In the genomic region with DNA sequence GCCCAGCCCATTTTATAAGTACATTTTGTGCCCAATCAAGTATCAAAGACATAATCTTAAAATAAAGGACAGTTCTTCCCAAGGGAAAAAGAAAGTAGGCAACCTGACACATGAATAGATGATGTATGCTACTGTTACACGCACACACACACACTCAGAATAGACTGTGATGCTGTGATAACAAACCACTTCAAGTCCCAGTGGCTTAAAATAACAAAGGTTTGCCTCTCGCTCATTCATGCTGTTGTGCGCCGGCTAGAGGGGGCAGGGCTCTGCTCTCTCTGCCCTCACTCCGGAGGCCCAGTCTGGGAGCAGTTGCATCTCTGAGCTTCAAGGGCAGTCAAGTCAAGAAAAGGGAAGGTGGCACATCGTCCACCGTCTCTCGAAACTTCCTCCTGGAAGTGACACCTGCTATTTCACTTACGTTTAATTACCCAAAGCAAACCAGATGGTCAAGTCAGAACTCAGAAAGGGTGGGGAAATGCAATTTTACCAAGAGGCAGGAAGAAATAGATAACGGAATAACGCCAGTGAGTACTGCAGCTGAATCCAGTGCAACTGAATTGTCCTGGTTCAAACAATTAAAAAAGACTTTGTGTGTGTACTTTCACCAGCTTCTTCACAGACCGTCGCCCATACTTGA, we compare ENCODE assay signal across 1 cellular context.
TF ChIP-seq lines count a peak whose summit lies in the region.

No MANE protein-coding gene starts in this region.

TF ChIP-seq in K562, 482 proteins besides CTCF, POLR2A, EP300 and RAD21 (continued from another document and continues in another):
- TF ChIP-seq GTF2A2 (tag; IDR thresholded peaks at IDR 0.05) (no peak), RFX7 (CRISPR knock-in tag; IDR thresholded peaks at IDR 0.05) (no peak), SRSF1 (IDR thresholded peaks at IDR 0.05; ENCODE audit: low read depth, low read length) (no peak), EWSR1 (IDR thresholded peaks at IDR 0.05; ENCODE audit: borderline replicate concordance, low read depth, partially characterized antibody) (no peak), ZNF197 (CRISPR knock-in tag; IDR thresholded peaks at IDR 0.05; ENCODE audit: low read depth) (peak; percentile 31; the same call in 1 of the 2 replicates), NFRKB (IDR thresholded peaks at IDR 0.05; ENCODE audit: low read depth) (no peak), TCF3 (CRISPR knock-in tag; IDR thresholded peaks at IDR 0.05) (peak; percentile 78), ZNF77 (CRISPR knock-in tag; IDR thresholded peaks at IDR 0.05) (no peak), CBFA2T3 (IDR thresholded peaks at IDR 0.05) (peak; percentile 79), POLR2AphosphoS5 (IDR thresholded peaks at IDR 0.05; ENCODE audit: control insufficient read depth, insufficient read depth, low read depth, low read length) (0 out of 2 replicates have a peak, but pooled peaks have one; percentile 24), PTRF (tag; IDR thresholded peaks at IDR 0.05) (no peak), ZNF217 (CRISPR knock-in tag; IDR thresholded peaks at IDR 0.05) (no peak), SMARCA5 (IDR thresholded peaks at IDR 0.05) (no peak), POLR3G (IDR thresholded peaks at IDR 0.05; ENCODE audit: extremely low read depth, insufficient read length, insufficient replicate concordance) (no peak)
- TF ChIP-seq, protein P1, sequence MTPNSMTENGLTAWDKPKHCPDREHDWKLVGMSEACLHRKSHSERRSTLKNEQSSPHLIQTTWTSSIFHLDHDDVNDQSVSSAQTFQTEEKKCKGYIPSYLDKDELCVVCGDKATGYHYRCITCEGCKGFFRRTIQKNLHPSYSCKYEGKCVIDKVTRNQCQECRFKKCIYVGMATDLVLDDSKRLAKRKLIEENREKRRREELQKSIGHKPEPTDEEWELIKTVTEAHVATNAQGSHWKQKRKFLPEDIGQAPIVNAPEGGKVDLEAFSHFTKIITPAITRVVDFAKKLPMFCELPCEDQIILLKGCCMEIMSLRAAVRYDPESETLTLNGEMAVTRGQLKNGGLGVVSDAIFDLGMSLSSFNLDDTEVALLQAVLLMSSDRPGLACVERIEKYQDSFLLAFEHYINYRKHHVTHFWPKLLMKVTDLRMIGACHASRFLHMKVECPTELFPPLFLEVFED (CRISPR knock-in tag; conservative IDR thresholded peaks at IDR 0.05) = no peak
- TF ChIP-seq, protein P2, sequence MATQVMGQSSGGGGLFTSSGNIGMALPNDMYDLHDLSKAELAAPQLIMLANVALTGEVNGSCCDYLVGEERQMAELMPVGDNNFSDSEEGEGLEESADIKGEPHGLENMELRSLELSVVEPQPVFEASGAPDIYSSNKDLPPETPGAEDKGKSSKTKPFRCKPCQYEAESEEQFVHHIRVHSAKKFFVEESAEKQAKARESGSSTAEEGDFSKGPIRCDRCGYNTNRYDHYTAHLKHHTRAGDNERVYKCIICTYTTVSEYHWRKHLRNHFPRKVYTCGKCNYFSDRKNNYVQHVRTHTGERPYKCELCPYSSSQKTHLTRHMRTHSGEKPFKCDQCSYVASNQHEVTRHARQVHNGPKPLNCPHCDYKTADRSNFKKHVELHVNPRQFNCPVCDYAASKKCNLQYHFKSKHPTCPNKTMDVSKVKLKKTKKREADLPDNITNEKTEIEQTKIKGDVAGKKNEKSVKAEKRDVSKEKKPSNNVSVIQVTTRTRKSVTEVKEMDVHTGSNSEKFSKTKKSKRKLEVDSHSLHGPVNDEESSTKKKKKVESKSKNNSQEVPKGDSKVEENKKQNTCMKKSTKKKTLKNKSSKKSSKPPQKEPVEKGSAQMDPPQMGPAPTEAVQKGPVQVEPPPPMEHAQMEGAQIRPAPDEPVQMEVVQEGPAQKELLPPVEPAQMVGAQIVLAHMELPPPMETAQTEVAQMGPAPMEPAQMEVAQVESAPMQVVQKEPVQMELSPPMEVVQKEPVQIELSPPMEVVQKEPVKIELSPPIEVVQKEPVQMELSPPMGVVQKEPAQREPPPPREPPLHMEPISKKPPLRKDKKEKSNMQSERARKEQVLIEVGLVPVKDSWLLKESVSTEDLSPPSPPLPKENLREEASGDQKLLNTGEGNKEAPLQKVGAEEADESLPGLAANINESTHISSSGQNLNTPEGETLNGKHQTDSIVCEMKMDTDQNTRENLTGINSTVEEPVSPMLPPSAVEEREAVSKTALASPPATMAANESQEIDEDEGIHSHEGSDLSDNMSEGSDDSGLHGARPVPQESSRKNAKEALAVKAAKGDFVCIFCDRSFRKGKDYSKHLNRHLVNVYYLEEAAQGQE (CRISPR knock-in tag; IDR thresholded peaks at IDR 0.05; ENCODE audit: low read depth) = no peak
- TF ChIP-seq, protein P3, sequence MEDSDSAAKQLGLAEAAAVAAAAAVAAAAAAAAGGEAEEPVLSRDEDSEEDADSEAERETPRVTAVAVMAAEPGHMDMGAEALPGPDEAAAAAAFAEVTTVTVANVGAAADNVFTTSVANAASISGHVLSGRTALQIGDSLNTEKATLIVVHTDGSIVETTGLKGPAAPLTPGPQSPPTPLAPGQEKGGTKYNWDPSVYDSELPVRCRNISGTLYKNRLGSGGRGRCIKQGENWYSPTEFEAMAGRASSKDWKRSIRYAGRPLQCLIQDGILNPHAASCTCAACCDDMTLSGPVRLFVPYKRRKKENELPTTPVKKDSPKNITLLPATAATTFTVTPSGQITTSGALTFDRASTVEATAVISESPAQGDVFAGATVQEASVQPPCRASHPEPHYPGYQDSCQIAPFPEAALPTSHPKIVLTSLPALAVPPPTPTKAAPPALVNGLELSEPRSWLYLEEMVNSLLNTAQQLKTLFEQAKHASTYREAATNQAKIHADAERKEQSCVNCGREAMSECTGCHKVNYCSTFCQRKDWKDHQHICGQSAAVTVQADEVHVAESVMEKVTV (CRISPR knock-in tag; IDR thresholded peaks at IDR 0.05) = no peak
- TF ChIP-seq, protein P4, sequence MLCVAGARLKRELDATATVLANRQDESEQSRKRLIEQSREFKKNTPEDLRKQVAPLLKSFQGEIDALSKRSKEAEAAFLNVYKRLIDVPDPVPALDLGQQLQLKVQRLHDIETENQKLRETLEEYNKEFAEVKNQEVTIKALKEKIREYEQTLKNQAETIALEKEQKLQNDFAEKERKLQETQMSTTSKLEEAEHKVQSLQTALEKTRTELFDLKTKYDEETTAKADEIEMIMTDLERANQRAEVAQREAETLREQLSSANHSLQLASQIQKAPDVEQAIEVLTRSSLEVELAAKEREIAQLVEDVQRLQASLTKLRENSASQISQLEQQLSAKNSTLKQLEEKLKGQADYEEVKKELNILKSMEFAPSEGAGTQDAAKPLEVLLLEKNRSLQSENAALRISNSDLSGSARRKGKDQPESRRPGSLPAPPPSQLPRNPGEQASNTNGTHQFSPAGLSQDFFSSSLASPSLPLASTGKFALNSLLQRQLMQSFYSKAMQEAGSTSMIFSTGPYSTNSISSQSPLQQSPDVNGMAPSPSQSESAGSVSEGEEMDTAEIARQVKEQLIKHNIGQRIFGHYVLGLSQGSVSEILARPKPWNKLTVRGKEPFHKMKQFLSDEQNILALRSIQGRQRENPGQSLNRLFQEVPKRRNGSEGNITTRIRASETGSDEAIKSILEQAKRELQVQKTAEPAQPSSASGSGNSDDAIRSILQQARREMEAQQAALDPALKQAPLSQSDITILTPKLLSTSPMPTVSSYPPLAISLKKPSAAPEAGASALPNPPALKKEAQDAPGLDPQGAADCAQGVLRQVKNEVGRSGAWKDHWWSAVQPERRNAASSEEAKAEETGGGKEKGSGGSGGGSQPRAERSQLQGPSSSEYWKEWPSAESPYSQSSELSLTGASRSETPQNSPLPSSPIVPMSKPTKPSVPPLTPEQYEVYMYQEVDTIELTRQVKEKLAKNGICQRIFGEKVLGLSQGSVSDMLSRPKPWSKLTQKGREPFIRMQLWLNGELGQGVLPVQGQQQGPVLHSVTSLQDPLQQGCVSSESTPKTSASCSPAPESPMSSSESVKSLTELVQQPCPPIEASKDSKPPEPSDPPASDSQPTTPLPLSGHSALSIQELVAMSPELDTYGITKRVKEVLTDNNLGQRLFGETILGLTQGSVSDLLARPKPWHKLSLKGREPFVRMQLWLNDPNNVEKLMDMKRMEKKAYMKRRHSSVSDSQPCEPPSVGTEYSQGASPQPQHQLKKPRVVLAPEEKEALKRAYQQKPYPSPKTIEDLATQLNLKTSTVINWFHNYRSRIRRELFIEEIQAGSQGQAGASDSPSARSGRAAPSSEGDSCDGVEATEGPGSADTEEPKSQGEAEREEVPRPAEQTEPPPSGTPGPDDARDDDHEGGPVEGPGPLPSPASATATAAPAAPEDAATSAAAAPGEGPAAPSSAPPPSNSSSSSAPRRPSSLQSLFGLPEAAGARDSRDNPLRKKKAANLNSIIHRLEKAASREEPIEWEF (CRISPR knock-in tag; IDR thresholded peaks at IDR 0.05) = peak; percentile 17; the same call in 1 of the 2 replicates
- TF ChIP-seq, protein P5, sequence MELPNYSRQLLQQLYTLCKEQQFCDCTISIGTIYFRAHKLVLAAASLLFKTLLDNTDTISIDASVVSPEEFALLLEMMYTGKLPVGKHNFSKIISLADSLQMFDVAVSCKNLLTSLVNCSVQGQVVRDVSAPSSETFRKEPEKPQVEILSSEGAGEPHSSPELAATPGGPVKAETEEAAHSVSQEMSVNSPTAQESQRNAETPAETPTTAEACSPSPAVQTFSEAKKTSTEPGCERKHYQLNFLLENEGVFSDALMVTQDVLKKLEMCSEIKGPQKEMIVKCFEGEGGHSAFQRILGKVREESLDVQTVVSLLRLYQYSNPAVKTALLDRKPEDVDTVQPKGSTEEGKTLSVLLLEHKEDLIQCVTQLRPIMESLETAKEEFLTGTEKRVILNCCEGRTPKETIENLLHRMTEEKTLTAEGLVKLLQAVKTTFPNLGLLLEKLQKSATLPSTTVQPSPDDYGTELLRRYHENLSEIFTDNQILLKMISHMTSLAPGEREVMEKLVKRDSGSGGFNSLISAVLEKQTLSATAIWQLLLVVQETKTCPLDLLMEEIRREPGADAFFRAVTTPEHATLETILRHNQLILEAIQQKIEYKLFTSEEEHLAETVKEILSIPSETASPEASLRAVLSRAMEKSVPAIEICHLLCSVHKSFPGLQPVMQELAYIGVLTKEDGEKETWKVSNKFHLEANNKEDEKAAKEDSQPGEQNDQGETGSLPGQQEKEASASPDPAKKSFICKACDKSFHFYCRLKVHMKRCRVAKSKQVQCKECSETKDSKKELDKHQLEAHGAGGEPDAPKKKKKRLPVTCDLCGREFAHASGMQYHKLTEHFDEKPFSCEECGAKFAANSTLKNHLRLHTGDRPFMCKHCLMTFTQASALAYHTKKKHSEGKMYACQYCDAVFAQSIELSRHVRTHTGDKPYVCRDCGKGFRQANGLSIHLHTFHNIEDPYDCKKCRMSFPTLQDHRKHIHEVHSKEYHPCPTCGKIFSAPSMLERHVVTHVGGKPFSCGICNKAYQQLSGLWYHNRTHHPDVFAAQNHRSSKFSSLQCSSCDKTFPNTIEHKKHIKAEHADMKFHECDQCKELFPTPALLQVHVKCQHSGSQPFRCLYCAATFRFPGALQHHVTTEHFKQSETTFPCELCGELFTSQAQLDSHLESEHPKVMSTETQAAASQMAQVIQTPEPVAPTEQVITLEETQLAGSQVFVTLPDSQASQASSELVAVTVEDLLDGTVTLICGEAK (IDR thresholded peaks at IDR 0.05) = 0 out of 2 replicates have a peak, but pooled peaks have one; percentile 38
- TF ChIP-seq, protein P5 (CRISPR knock-in tag; IDR thresholded peaks at IDR 0.05) = no peak
- TF ChIP-seq, protein P6, sequence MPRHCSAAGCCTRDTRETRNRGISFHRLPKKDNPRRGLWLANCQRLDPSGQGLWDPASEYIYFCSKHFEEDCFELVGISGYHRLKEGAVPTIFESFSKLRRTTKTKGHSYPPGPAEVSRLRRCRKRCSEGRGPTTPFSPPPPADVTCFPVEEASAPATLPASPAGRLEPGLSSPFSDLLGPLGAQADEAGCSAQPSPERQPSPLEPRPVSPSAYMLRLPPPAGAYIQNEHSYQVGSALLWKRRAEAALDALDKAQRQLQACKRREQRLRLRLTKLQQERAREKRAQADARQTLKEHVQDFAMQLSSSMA (CRISPR knock-in tag; IDR thresholded peaks at IDR 0.05) = no peak
- TF ChIP-seq, protein P7, sequence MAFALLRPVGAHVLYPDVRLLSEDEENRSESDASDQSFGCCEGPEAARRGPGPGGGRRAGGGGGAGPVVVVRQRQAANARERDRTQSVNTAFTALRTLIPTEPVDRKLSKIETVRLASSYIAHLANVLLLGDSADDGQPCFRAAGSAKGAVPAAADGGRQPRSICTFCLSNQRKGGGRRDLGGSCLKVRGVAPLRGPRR (CRISPR knock-in tag; IDR thresholded peaks at IDR 0.05) = no peak
